17 cellular contexts compared by ENCODE assay signal in genomic region chr7:149320313-149321124, GRCh38. TPM values are rescaled to one million over a fixed set of nuclear protein-coding genes. Genes with fewer than 3 reads are reported as not detected.
DNase-seq lines count a peak whose midpoint lies in the region; ATAC-seq and TF ChIP-seq lines count a peak whose summit lies in the region.
"Had no signal": no experiment of that assay in that cellular context is flagged by ENCODE, and none has a peak within 500 bp of the region (broad histone marks: within the 10 kb centered on the region; RNA-seq: fewer than 3 reads in every experiment).

No MANE protein-coding gene starts in this region.

- no peak overlapping the region for H2AK5ac ChIP-seq in mesenchymal stem cell (ENCODE audit: low read length, severe bottlenecking)

- H3K36me3 Mint-ChIP-seq in central memory CD8-positive, alpha-beta T cell (ENCODE audit: insufficient read depth) = no peaks in the 10 kb centered on the region
- no peaks in the 10 kb centered on the region for H3K36me3 Mint-ChIP-seq in activated CD8-positive, alpha-beta T cell treated with anti-CD3 and anti-CD28 coated beads for 36 hours (ENCODE audit: low read depth)

- H3K14ac ChIP-seq in mesenchymal stem cell (ENCODE audit: low read length in 2 of 2) = no peak overlapping the region

- H3K4me1 Mint-ChIP-seq in central memory CD8-positive, alpha-beta T cell = peaks cover 9% of the 10 kb centered on the region
- peaks cover 8% of the 10 kb centered on the region for H3K4me1 Mint-ChIP-seq in activated CD8-positive, alpha-beta T cell treated with anti-CD3 and anti-CD28 coated beads for 36 hours (ENCODE audit: low read depth)

- H3K27ac ChIP-seq in HUES6 (ENCODE audit: low read depth, low read length) (no peak overlapping the region), mesenchymal stem cell (ENCODE audit: low read length, poor library complexity, severe bottlenecking) (no peak overlapping the region)

- H3K36me3 ChIP-seq in ES-I3 (ENCODE audit: insufficient read depth, low read length) = no peaks in the 10 kb centered on the region
- H3K36me3 ChIP-seq in HUES6 (ENCODE audit: control insufficient read depth, insufficient read depth, low read length) = no peaks in the 10 kb centered on the region
- H3K36me3 ChIP-seq in mesenchymal stem cell (ENCODE audit: control insufficient read depth in 1 of 2, insufficient read depth in 2 of 2, low read depth in 1 of 2, low read length in 2 of 2) = no peaks in the 10 kb centered on the region

- H2AFZ ChIP-seq in mesenchymal stem cell (ENCODE audit: low read depth, low read length) = no peak overlapping the region

- H4K8ac ChIP-seq in mesenchymal stem cell (ENCODE audit: low read length) = no peak overlapping the region

- intact Hi-C loops in activated CD8-positive, alpha-beta T cell treated with anti-CD3 and anti-CD28 coated beads for 36 hours (cut with micrococcal nuclease) = no loop called here

- H3K4me1 ChIP-seq in ES-I3 (ENCODE audit: insufficient read depth, low read length) = no peaks in the 10 kb centered on the region
- 0 out of 2 replicates have a peak, but pooled peaks cover 4% of the 10 kb centered on the region for H3K4me1 ChIP-seq in HUES6 (ENCODE audit: control insufficient read depth, insufficient read depth, low read length)
- peaks cover 1% of the 10 kb centered on the region for H3K4me1 ChIP-seq in mesenchymal stem cell (ENCODE audit: control insufficient read depth, insufficient read depth, low read depth, low read length)

- H2BK120ac ChIP-seq in mesenchymal stem cell (ENCODE audit: low read depth, low read length) = no peak overlapping the region

- no peak overlapping the region for H3K4me3 Mint-ChIP-seq in central memory CD8-positive, alpha-beta T cell
- H3K4me3 Mint-ChIP-seq in activated CD8-positive, alpha-beta T cell treated with anti-CD3 and anti-CD28 coated beads for 36 hours = no peak overlapping the region
- H3K4me3 Mint-ChIP-seq: CD4-positive, alpha-beta T cell had no signal

- 64% methylated on average over 9 of the region's 13 CpGs for WGBS in mesenchymal stem cell

- H3K23ac ChIP-seq in mesenchymal stem cell (ENCODE audit: low read length in 2 of 2) = no peak overlapping the region

- H3K4me2 ChIP-seq in mesenchymal stem cell (ENCODE audit: low read length, poor library complexity, severe bottlenecking) = peak overlapping the region; percentile 16

- H3K9ac ChIP-seq in ES-I3 (ENCODE audit: low read depth, low read length) = peak overlapping the region; percentile 36; the same call in 1 of the 2 replicates
- H3K9ac ChIP-seq in HUES6 (ENCODE audit: low read length) = no peak overlapping the region
- peak overlapping the region; percentile 84 for H3K9ac ChIP-seq in mesenchymal stem cell (ENCODE audit: low read length)

- H3K18ac ChIP-seq in mesenchymal stem cell (ENCODE audit: low read depth in 1 of 2, low read length in 2 of 2) = no peak overlapping the region

- TF ChIP-seq CTCF in activated CD8-positive, alpha-beta T cell treated with anti-CD3 and anti-CD28 coated beads for 36 hours (IDR thresholded peaks at IDR 0.05) = no peak

- H3K79me1 ChIP-seq in mesenchymal stem cell (replicated peaks; ENCODE audit: low read length, poor library complexity, severe bottlenecking) = no peaks in the 10 kb centered on the region

- no peak overlapping the region for H2BK5ac ChIP-seq in mesenchymal stem cell (ENCODE audit: low read depth, low read length, poor library complexity, severe bottlenecking)

- H3K27me3 ChIP-seq in HUES6 (ENCODE audit: control insufficient read depth, insufficient read depth, low read length) (no peaks in the 10 kb centered on the region), mesenchymal stem cell (ENCODE audit: control insufficient read depth in 1 of 2, insufficient read depth in 1 of 2, low read length in 2 of 2) (peaks cover 14 to 16% of the 10 kb centered on the region in 2 experiments)

- no peak overlapping the region for H3K4ac ChIP-seq in mesenchymal stem cell (ENCODE audit: low read depth in 1 of 2, low read length in 2 of 2)

- H2BK12ac ChIP-seq in mesenchymal stem cell (ENCODE audit: low read length in 2 of 2) = no peak overlapping the region

- no peak overlapping the region for H4K91ac ChIP-seq in mesenchymal stem cell (ENCODE audit: low read length)

- peaks cover 46% of the 10 kb centered on the region for H3K27me3 Mint-ChIP-seq in central memory CD8-positive, alpha-beta T cell
- peaks cover 9% of the 10 kb centered on the region for H3K27me3 Mint-ChIP-seq in activated CD8-positive, alpha-beta T cell treated with anti-CD3 and anti-CD28 coated beads for 36 hours

- CTCF ChIA-PET in activated CD8-positive, alpha-beta T cell treated with anti-CD3 and anti-CD28 coated beads for 36 hours (lab: Charles Lee) = interaction anchor here (1.1 to 3.8 kb wide), 2 partner anchors 10 to 102 kb away, joined by 3 to 22 read pairs; no protein-coding TSS in a partner anchor

- POLR2A ChIA-PET in activated CD8-positive, alpha-beta T cell treated with anti-CD3 and anti-CD28 coated beads for 36 hours (lab: Charles Lee) = no interaction called here

- H2BK15ac ChIP-seq in mesenchymal stem cell (ENCODE audit: low read depth, poor library complexity, severe bottlenecking) = no peak overlapping the region

- DNase-seq in central memory CD8-positive, alpha-beta T cell (ENCODE audit: low spot score in 2 of 2) = no peak
- DNase-seq in mesenchymal stem cell (no peak), HCEC 1CT (no peak), NCI-H446 treated with DMSO at 0.1 percent for 48 hours (lab: John Stamatoyannopoulos, UW) (no peak)
- no peak for DNase-seq in activated CD8-positive, alpha-beta T cell treated with anti-CD3 and anti-CD28 coated beads for 36 hours
- DNase-seq: ACHN; Calu3; CD4-positive, alpha-beta T cell; DMS79 treated with DMSO at 0.1 percent for 48 hours; GDM1; NCI-H146; NCI-H2107; NCI-H226; NCI-H69 had no signal

- ATAC-seq in central memory CD8-positive, alpha-beta T cell (replicated peaks; ENCODE audit: extremely low read depth, poor library complexity, severe bottlenecking) = no peak
- no peak for ATAC-seq in activated CD8-positive, alpha-beta T cell treated with anti-CD3 and anti-CD28 coated beads for 36 hours
- ATAC-seq in GM21723 (IDR thresholded peaks at IDR 0.05; ENCODE audit: unreplicated experiment) = no peak

- H3K9me3 Mint-ChIP-seq in central memory CD8-positive, alpha-beta T cell = no peaks in the 10 kb centered on the region
- H3K9me3 Mint-ChIP-seq in activated CD8-positive, alpha-beta T cell treated with anti-CD3 and anti-CD28 coated beads for 36 hours = no peaks in the 10 kb centered on the region
- H3K9me3 Mint-ChIP-seq: CD4-positive, alpha-beta T cell had no signal

- peak overlapping the region; percentile 36 for H3K27ac Mint-ChIP-seq in central memory CD8-positive, alpha-beta T cell (ENCODE audit: low read depth)
- H3K27ac Mint-ChIP-seq in activated CD8-positive, alpha-beta T cell treated with anti-CD3 and anti-CD28 coated beads for 36 hours = no peak overlapping the region
- H3K27ac Mint-ChIP-seq: CD4-positive, alpha-beta T cell had no signal

- H3K9me3 ChIP-seq in ES-I3 (ENCODE audit: control insufficient read depth, insufficient read depth, low read length) (no peaks in the 10 kb centered on the region; the same call in 1 of the 2 replicates), HUES6 (ENCODE audit: control insufficient read depth, insufficient read depth, low read depth, low read length) (peaks cover 12% of the 10 kb centered on the region), mesenchymal stem cell (ENCODE audit: control insufficient read depth, low read length) (no peaks in the 10 kb centered on the region)

- 0 out of 2 replicates have a peak overlapping the region, but pooled peaks have one; percentile 36 for H3K4me3 ChIP-seq in HUES6 (ENCODE audit: low read depth, low read length)
- peak overlapping the region in 1 of 2 experiments; percentile 81 for H3K4me3 ChIP-seq in mesenchymal stem cell (ENCODE audit: insufficient read depth in 1 of 2, low read depth in 1 of 2, low read length in 2 of 2)

RNA-seq across cellular contexts. Expression of gene ZNF783, which starts 58.5 kb away (rescaled TPM):
- polyA plus RNA-seq in mesenchymal stem cell (2013, experiment 1 of 2) = 3.7 TPM
- polyA plus RNA-seq in mesenchymal stem cell (2013, experiment 2 of 2) = 3.5 TPM
- 10 to 100 TPM; 13.2 to 13.4 TPM for total RNA-seq in activated CD8-positive, alpha-beta T cell treated with anti-CD3 and anti-CD28 coated beads for 36 hours
